In genomic region chr10:103493911-103494877, GRCh38 we compare ENCODE assay signal across 8 cellular contexts. TPM values are rescaled to one million over a fixed set of nuclear protein-coding genes. Genes with fewer than 3 reads are reported as not detected.
DNase-seq lines count a peak whose midpoint lies in the region; ATAC-seq, FAIRE-seq and TF ChIP-seq lines count a peak whose summit lies in the region.

No MANE protein-coding gene starts in this region.

- no peak for TF ChIP-seq POLR2A in H54 (IDR thresholded peaks at IDR 0.05; ENCODE audit: low read depth, low read length)

- peaks cover 22% of the 10 kb centered on the region for H3K27me3 ChIP-seq in CD4-positive, CD25-positive, alpha-beta regulatory T cell (ENCODE audit: control insufficient read depth, insufficient read depth, low read length)
- peaks cover 44% of the 10 kb centered on the region for H3K27me3 ChIP-seq in adipocyte (replicated peaks; ENCODE audit: control insufficient read depth, insufficient read depth, low read length)

- peak in 1 of 3 donors; percentile 41 for DNase-seq in CD4-positive, CD25-positive, alpha-beta regulatory T cell
- DNase-seq in adipocyte (ENCODE audit: low read depth) (peak; percentile 36), H54 (ENCODE audit: insufficient read length, low spot score) (no peak), GDM1 (lab: John Stamatoyannopoulos, UW) (no peak)
- peak in 2 of 3 experiments; percentile 7 to 11 for DNase-seq in stimulated activated CD4-positive, alpha-beta T cell treated with anti-CD3 and anti-CD28 coated beads, TNF-alpha, amount 100 ng/mL, for 4 hours (ENCODE audit: low read depth in 3 of 3)

- H3K27ac ChIP-seq in CD4-positive, CD25-positive, alpha-beta regulatory T cell (ENCODE audit: insufficient read depth, low read length, poor library complexity, severe bottlenecking), result no peak overlapping the region

- no peaks in the 10 kb centered on the region for H3K36me3 Mint-ChIP-seq in CD4-positive, CD25-positive, alpha-beta regulatory T cell
- H3K36me3 Mint-ChIP-seq in IgD-negative memory B cell, result peaks cover 4% of the 10 kb centered on the region

- no peak overlapping the region for H3K9ac ChIP-seq in adipocyte (ENCODE audit: low read length)

- no peaks in the 10 kb centered on the region for H3K36me3 ChIP-seq in CD4-positive, CD25-positive, alpha-beta regulatory T cell (ENCODE audit: control insufficient read depth, insufficient read depth, low read length)
- no peaks in the 10 kb centered on the region for H3K36me3 ChIP-seq in adipocyte (ENCODE audit: control insufficient read depth, insufficient read depth, low read length, severe bottlenecking)

- H3K9me3 ChIP-seq in CD4-positive, CD25-positive, alpha-beta regulatory T cell (ENCODE audit: control insufficient read depth in 2 of 2, low read length in 2 of 2), result no peaks in the 10 kb centered on the region
- H3K9me3 ChIP-seq in adipocyte (ENCODE audit: control insufficient read depth, low read length) (no peaks in the 10 kb centered on the region), iPS-18c (ENCODE audit: control insufficient read depth, insufficient read depth, low read length) (no peaks in the 10 kb centered on the region)

- H3K27ac Mint-ChIP-seq in CD4-positive, CD25-positive, alpha-beta regulatory T cell, result no peak overlapping the region
- H3K27ac Mint-ChIP-seq in IgD-negative memory B cell, result no peak overlapping the region

- H3K9me3 Mint-ChIP-seq in CD4-positive, CD25-positive, alpha-beta regulatory T cell, result peaks cover 0 to 2% (median 0%) of the 10 kb centered on the region in 7 donors
- H3K9me3 Mint-ChIP-seq in IgD-negative memory B cell, result no peaks in the 10 kb centered on the region

- ATAC-seq in CD4-positive, CD25-positive, alpha-beta regulatory T cell (ENCODE audit: low read depth in 2 of 2), result peak; percentile 29 to 37
- no peak for ATAC-seq in HG03159 (IDR thresholded peaks at IDR 0.05; ENCODE audit: unreplicated experiment)

- peaks cover 0 to 39% (median 7%) of the 10 kb centered on the region in 4 donors for H3K4me1 Mint-ChIP-seq in CD4-positive, CD25-positive, alpha-beta regulatory T cell
- H3K4me1 Mint-ChIP-seq in IgD-negative memory B cell, result peaks cover 17 to 21% (median 19%) of the 10 kb centered on the region in 3 donors

- FAIRE-seq in H54 (lab: Jason Lieb, UNC), result no peak

- H3K27me3 Mint-ChIP-seq in CD4-positive, CD25-positive, alpha-beta regulatory T cell, result peaks cover 44% of the 10 kb centered on the region
- peaks cover 33% of the 10 kb centered on the region for H3K27me3 Mint-ChIP-seq in IgD-negative memory B cell

- peak overlapping the region in 3 of 4 donors; percentile 66 to 72 (median 68) for H3K4me3 Mint-ChIP-seq in CD4-positive, CD25-positive, alpha-beta regulatory T cell
- peak overlapping the region; percentile 73 to 89 (median 78) for H3K4me3 Mint-ChIP-seq in IgD-negative memory B cell

- no peak overlapping the region for H3K4me3 ChIP-seq in CD4-positive, CD25-positive, alpha-beta regulatory T cell (ENCODE audit: low read depth, low read length)
- H3K4me3 ChIP-seq in adipocyte (ENCODE audit: low read length), result peak overlapping the region; percentile 68
- peak overlapping the region; percentile 62 for H3K4me3 ChIP-seq in iPS-18c (ENCODE audit: insufficient read depth, low read depth, low read length)

- H3K4me1 ChIP-seq in CD4-positive, CD25-positive, alpha-beta regulatory T cell (ENCODE audit: control insufficient read depth, insufficient read depth, low read length, poor library complexity, severe bottlenecking), result peaks cover 17% of the 10 kb centered on the region
- peaks cover 11% of the 10 kb centered on the region for H3K4me1 ChIP-seq in adipocyte (ENCODE audit: control insufficient read depth, insufficient read depth, low read length)

RNA-seq across cellular contexts. Expression of gene NEURL1, which starts 0.7 kb away (rescaled TPM):
- 1.1 TPM for total RNA-seq in CD4-positive, CD25-positive, alpha-beta regulatory T cell
- polyA plus RNA-seq in CD4-positive, CD25-positive, alpha-beta regulatory T cell, result under 1 TPM; 0.29 to 0.87 (median 0.54) TPM
- polyA plus RNA-seq in IgD-negative memory B cell, result 0.35 TPM

RNA-seq across cellular contexts. Expression of gene CALHM3, which starts 15.2 kb away (rescaled TPM):
- not detected for total RNA-seq in CD4-positive, CD25-positive, alpha-beta regulatory T cell
- polyA plus RNA-seq in CD4-positive, CD25-positive, alpha-beta regulatory T cell, result not detected
- polyA plus RNA-seq in IgD-negative memory B cell, result not detected

RNA-seq across cellular contexts. Expression of gene CALHM1, which starts 35.5 kb away (rescaled TPM):
- total RNA-seq in CD4-positive, CD25-positive, alpha-beta regulatory T cell, result not detected
- polyA plus RNA-seq in CD4-positive, CD25-positive, alpha-beta regulatory T cell, result not detected
- 1.4 TPM for polyA plus RNA-seq in IgD-negative memory B cell

RNA-seq across cellular contexts. Expression of gene CALHM2, which starts 42.0 kb away (rescaled TPM):
- 26.1 TPM for total RNA-seq in CD4-positive, CD25-positive, alpha-beta regulatory T cell
- polyA plus RNA-seq in CD4-positive, CD25-positive, alpha-beta regulatory T cell, result 10 to 100 TPM; 33.5 to 72.4 (median 50.0) TPM
- 35.0 TPM for polyA plus RNA-seq in IgD-negative memory B cell

Comparison
In these comparisons a context has a peak if more than half of its experiments do, and no peak if none do; other contexts are left out.
1. DNase-seq: peak in adipocyte (single experiment) and stimulated activated CD4-positive, alpha-beta T cell treated with anti-CD3 and anti-CD28 coated beads, TNF-alpha, amount 100 ng/mL, for 4 hours (2 of 3); none in H54 (single experiment) and GDM1 (single experiment).